26 cellular contexts compared by ENCODE assay signal in genomic region chr12:99709116-99709515, GRCh38.
"Had no signal": no experiment of that assay in that cellular context is flagged by ENCODE, and none has a peak within 500 bp of the region (broad histone marks: within the 10 kb centered on the region; RNA-seq: fewer than 3 reads in every experiment).

No MANE protein-coding gene starts in this region.

- H3K36me3 ChIP-seq: stomach, suprapubic skin, thoracic aorta, thyroid gland, tibial artery, transverse colon, upper lobe of left lung, upper lobe of right lung, uterus, vagina had no signal

- H3K4me1 ChIP-seq: stomach, suprapubic skin, testis, thyroid gland, tibial nerve, transverse colon, upper lobe of left lung, upper lobe of right lung, uterus, vagina had no signal

- FAIRE-seq: urothelium cell line had no signal

- DNase-seq: stimulated activated CD4-positive, alpha-beta T cell treated with anti-CD3 and anti-CD28 coated beads, Interleukin-2, amount 100 ng/mL, for 48 hours; stimulated activated CD4-positive, alpha-beta T cell treated with anti-CD3 and anti-CD28 coated beads, Interleukin-4, amount 100 ng/mL, for 1 hour; stimulated activated CD4-positive, alpha-beta T cell treated with anti-CD3 and anti-CD28 coated beads, Interleukin-4, amount 100 ng/mL, for 24 hours; stimulated activated CD4-positive, alpha-beta T cell treated with anti-CD3 and anti-CD28 coated beads, Interleukin-4, amount 100 ng/mL, for 4 hours; stimulated activated CD8-positive, alpha-beta memory T cell treated with anti-CD3 and anti-CD28 coated beads, Interleukin-4, amount 100 ng/mL, for 48 hours; stimulated activated naive B cell treated with anti-CD40 and anti-IgM and Interleukin-4, amounts not matched to agents 10 μg/mL and 1 μg/mL and 100 μg/mL, for 72 hours; stimulated activated naive CD4-positive, alpha-beta T cell; stimulated activated naive CD4-positive, alpha-beta T cell treated with Interleukin-2 at 50 U/mL for 16 hours; stimulated activated naive CD8-positive, alpha-beta T cell treated with anti-CD3 and anti-CD28 coated beads, Interleukin-15, amount 100 ng/mL, for 72 hours; stimulated activated naive CD8-positive, alpha-beta T cell treated with anti-CD3 and anti-CD28 coated beads, Interleukin-15, Interleukin-2, amounts not matched to agents 100 U/mL and 50 U/mL, for 24 hours; stomach; substantia nigra; testis; thyroid gland; tibial artery; transverse colon; upper lobe of left lung; upper lobe of right lung; uterus had no signal

- H3K27ac ChIP-seq: stomach, suprapubic skin, testis, thyroid gland, tibial artery, tibial nerve, transverse colon, upper lobe of left lung, upper lobe of right lung, uterus, vagina had no signal

- ATAC-seq: stimulated activated effector memory CD8-positive, alpha-beta T cell treated with anti-CD3 and anti-CD28 coated beads, Interleukin-12 subunit alpha, Interleukin-12 subunit beta, amount 100 ng/mL, for 72 hours; stimulated activated memory B cell treated with anti-CD40 and anti-IgM and Interleukin-4, amounts not matched to agents 10 μg/mL and 1 μg/mL and 100 μg/mL, for 72 hours; stimulated activated naive B cell treated with anti-CD40 and anti-IgM and Interleukin-4, amounts not matched to agents 10 μg/mL and 1 μg/mL and 100 μg/mL, for 72 hours; stimulated activated naive CD8-positive, alpha-beta T cell treated with anti-CD3 and anti-CD28 coated beads, Interleukin-15, amount 100 ng/mL, for 72 hours; stimulated activated naive CD8-positive, alpha-beta T cell treated with anti-CD3 and anti-CD28 coated beads, Interleukin-15, Interleukin-2, amounts not matched to agents 100 U/mL and 50 U/mL, for 24 hours; upper lobe of right lung had no signal

- H3K4me3 ChIP-seq: stomach, suprapubic skin, testis, thoracic aorta, thyroid gland, tibial artery, tibial nerve, transverse colon, upper lobe of left lung, upper lobe of right lung, uterus, vagina had no signal

- H3K27me3 ChIP-seq: stomach, suprapubic skin, testis, thyroid gland, tibial artery, tibial nerve, transverse colon, upper lobe of left lung, upper lobe of right lung, uterus, vagina had no signal

- H3K9me3 ChIP-seq: suprapubic skin, testis, thyroid gland, transverse colon, upper lobe of left lung, upper lobe of right lung, uterus, vagina had no signal
